Comparison of ENCODE assay signal across 29 cellular contexts in the genomic region with DNA sequence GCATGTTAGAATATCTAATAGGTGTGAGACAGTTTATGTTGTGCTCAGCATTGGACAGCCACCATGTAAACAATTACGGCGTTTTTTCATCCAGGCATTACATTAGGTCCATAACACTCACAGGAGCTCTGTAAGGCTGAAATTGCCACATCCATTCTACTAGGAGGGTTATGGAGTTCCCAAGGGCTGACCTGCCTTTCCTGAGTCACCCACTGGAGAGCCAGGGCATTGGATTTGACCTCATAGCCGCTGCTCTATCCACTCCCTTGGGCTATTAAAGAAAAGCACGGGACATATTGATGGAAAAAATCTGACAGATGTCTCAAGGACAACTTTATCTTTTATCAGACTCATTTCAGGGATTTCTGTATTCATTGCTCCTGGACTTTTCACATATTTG.
"Had no signal": no experiment of that assay in that cellular context is flagged by ENCODE, and none has a peak within 500 bp of the region (broad histone marks: within the 10 kb centered on the region; RNA-seq: fewer than 3 reads in every experiment).

No MANE protein-coding gene starts in this region.

- H3K36me3 ChIP-seq: esophagus squamous epithelium, heart right ventricle, left lung, prostate gland, right atrium auricular region, suprapubic skin, transverse colon, upper lobe of right lung, uterus had no signal

- H3K4me3 ChIP-seq: esophagus squamous epithelium, heart right ventricle, left lung, prostate gland, right atrium auricular region, smooth muscle cell, suprapubic skin, transverse colon, upper lobe of right lung, uterus had no signal

- H3K9me3 ChIP-seq: esophagus squamous epithelium, heart right ventricle, left lung, prostate gland, right atrium auricular region, suprapubic skin, transverse colon, upper lobe of right lung, uterus had no signal

- H3K27me3 ChIP-seq: esophagus squamous epithelium, heart right ventricle, left lung, right atrium auricular region, suprapubic skin, transverse colon, upper lobe of right lung, uterus had no signal

- H3K4me1 ChIP-seq: esophagus squamous epithelium, heart right ventricle, left lung, prostate gland, right atrium auricular region, suprapubic skin, transverse colon, upper lobe of right lung, uterus had no signal

- H3K27ac ChIP-seq: esophagus squamous epithelium, heart right ventricle, left lung, prostate gland, right atrium auricular region, suprapubic skin, transverse colon, upper lobe of right lung, uterus had no signal

- DNase-seq: effector memory CD8-positive, alpha-beta T cell; erythroblast; esophagus squamous epithelium; foreskin melanocyte; glutamatergic neuron; heart right ventricle; hippocampal formation; left cardiac atrium; left lung; mesendoderm; midbrain; naive thymus-derived CD8-positive, alpha-beta T cell; nephron progenitor cell; nucleus accumbens; stimulated activated CD4-positive, alpha-beta T cell treated with anti-CD3 and anti-CD28 coated beads, Interleukin-12 subunit alpha, Interleukin-12 subunit beta, amount 100 ng/mL, for 4 hours; stimulated activated CD4-positive, alpha-beta T cell treated with anti-CD3 and anti-CD28 coated beads, Interleukin-1b, Interleukin-23, amount 100 ng/mL, for 48 hours; stimulated activated CD4-positive, alpha-beta T cell treated with anti-CD3 and anti-CD28 coated beads, Interleukin-4, amount 100 ng/mL, for 1 hour; stimulated activated CD8-positive, alpha-beta memory T cell treated with anti-CD3 and anti-CD28 coated beads, Interleukin-4, amount 100 ng/mL, for 48 hours; stimulated activated naive CD4-positive, alpha-beta T cell; stimulated activated naive CD8-positive, alpha-beta T cell treated with anti-CD3 and anti-CD28 coated beads, Interleukin-15, amount 100 ng/mL, for 72 hours; transverse colon; upper lobe of right lung; uterus had no signal

- FAIRE-seq: endometrium, islet of Langerhans had no signal

- H3K4me2 ChIP-seq: smooth muscle cell had no signal
